1 cellular context compared by ENCODE assay signal in genomic region chr2:37459095-37459981, GRCh38.
TF ChIP-seq lines count a peak whose summit lies in the region.

No MANE protein-coding gene starts in this region.

TF ChIP-seq in SK-N-SH treated with all-trans-retinoic acid at 6 μM for 48 hours, 23 proteins besides CTCF, POLR2A, EP300 and RAD21 (continued from another document):
- TF ChIP-seq, protein P1, sequence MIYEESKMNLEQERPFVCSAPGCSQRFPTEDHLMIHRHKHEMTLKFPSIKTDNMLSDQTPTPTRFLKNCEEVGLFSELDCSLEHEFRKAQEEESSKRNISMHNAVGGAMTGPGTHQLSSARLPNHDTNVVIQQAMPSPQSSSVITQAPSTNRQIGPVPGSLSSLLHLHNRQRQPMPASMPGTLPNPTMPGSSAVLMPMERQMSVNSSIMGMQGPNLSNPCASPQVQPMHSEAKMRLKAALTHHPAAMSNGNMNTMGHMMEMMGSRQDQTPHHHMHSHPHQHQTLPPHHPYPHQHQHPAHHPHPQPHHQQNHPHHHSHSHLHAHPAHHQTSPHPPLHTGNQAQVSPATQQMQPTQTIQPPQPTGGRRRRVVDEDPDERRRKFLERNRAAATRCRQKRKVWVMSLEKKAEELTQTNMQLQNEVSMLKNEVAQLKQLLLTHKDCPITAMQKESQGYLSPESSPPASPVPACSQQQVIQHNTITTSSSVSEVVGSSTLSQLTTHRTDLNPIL (CRISPR knock-in tag; IDR thresholded peaks at IDR 0.05; ENCODE audit: low read depth): peak; percentile 90
- TF ChIP-seq SNAI2 (CRISPR knock-in tag; IDR thresholded peaks at IDR 0.05): peak; percentile 57; the same call in 1 of the 2 replicates
